Comparison of ENCODE assay signal across 19 cellular contexts in genomic region chr7:110960811-110961210, GRCh38.
"Had no signal": no experiment of that assay in that cellular context is flagged by ENCODE, and none has a peak within 500 bp of the region (broad histone marks: within the 10 kb centered on the region; RNA-seq: fewer than 3 reads in every experiment).

No MANE protein-coding gene starts in this region.

- ATAC-seq: activated CD4-positive, CD25-positive, alpha-beta regulatory T cell treated with anti-CD3 and anti-CD28 coated beads, Interleukin-2, amount 50 U/mL, for 24 hours; activated CD8-positive, alpha-beta T cell treated with anti-CD3 and anti-CD28 coated beads for 36 hours; body of pancreas; heart left ventricle; left colon; stimulated activated naive CD8-positive, alpha-beta T cell treated with anti-CD3 and anti-CD28 coated beads, Interleukin-15, Interleukin-2, amounts not matched to agents 100 U/mL and 50 U/mL, for 24 hours; T-cell had no signal

- H3K4me1 ChIP-seq: body of pancreas, heart left ventricle, prostate gland, spleen had no signal

- H3K9me3 ChIP-seq: body of pancreas, neutrophil, ovary, prostate gland, spleen, tibial artery had no signal

- DNase-seq: activated CD4-positive, alpha-beta T cell treated with anti-CD3 and anti-CD28 coated beads, Interleukin-2, amount 10 ng/mL, durations not matched to agents 7 days and 5 days; activated CD8-positive, alpha-beta T cell treated with anti-CD3 and anti-CD28 coated beads for 36 hours; activated naive CD4-positive, alpha-beta T cell; body of pancreas; caudate nucleus; dermis blood vessel endothelial cell; effector CD8-positive, alpha-beta T cell; heart left ventricle; left colon; ovary; spleen; stimulated activated CD4-positive, alpha-beta T cell treated with anti-CD3 and anti-CD28 coated beads, Interleukin-4, amount 100 ng/mL, for 4 hours; stimulated activated naive CD8-positive, alpha-beta T cell treated with anti-CD3 and anti-CD28 coated beads, Interleukin-15, Interleukin-2, amounts not matched to agents 100 U/mL and 50 U/mL, for 24 hours; T-cell; tibial artery had no signal

- H3K36me3 ChIP-seq: heart left ventricle, neutrophil, ovary, prostate gland, spleen, tibial artery had no signal

- H3K27me3 ChIP-seq: body of pancreas, heart left ventricle, neutrophil, ovary, spleen, tibial artery had no signal

- H3K4me3 ChIP-seq: body of pancreas, heart left ventricle, ovary, prostate gland, spleen, tibial artery had no signal

- H3K27ac ChIP-seq: body of pancreas, heart left ventricle, neutrophil, ovary, prostate gland, spleen, tibial artery, VCaP had no signal
